ENCODE assay signal across 11 cellular contexts in genomic region chr4:153518001-153518400, GRCh38. TPM values are rescaled to one million over a fixed set of nuclear protein-coding genes. Genes with fewer than 3 reads are reported as not detected.
DNase-seq lines count a peak whose midpoint lies in the region; ATAC-seq, FAIRE-seq and TF ChIP-seq lines count a peak whose summit lies in the region.
"Had no signal": no experiment of that assay in that cellular context is flagged by ENCODE, and none has a peak within 500 bp of the region (broad histone marks: within the 10 kb centered on the region; RNA-seq: fewer than 3 reads in every experiment).

No MANE protein-coding gene starts in this region.

- POLR2A ChIA-PET in endothelial cell of umbilical vein (lab: Charles Lee): no interaction called here

- DNase-seq in DND-41: peak; percentile 48
- peak; percentile 79 for DNase-seq in OCI-M1 (lab: John Stamatoyannopoulos, UW)
- peak; percentile 86 for DNase-seq in endothelial cell of umbilical vein (ENCODE audit: low read depth, low spot score)
- peak in 5 of 6 donors; percentile 71 to 94 (median 89) for DNase-seq in pancreas
- DNase-seq in SHP77 treated with DMSO at 0.1 percent for 48 hours (lab: John Stamatoyannopoulos, UW): no peak
- no peak for DNase-seq in NCI-H1105 treated with DMSO at 0.1 percent for 48 hours (lab: John Stamatoyannopoulos, UW)
- DNase-seq: DMS79 treated with DMSO at 0.1 percent for 48 hours, HCEC 1CT, MG63, SW 1271 had no signal

- H2AFZ ChIP-seq in DND-41 (ENCODE audit: low read depth, low read length) (peak overlapping the region; percentile 7; the same call in 1 of the 2 replicates), endothelial cell of umbilical vein (ENCODE audit: low read depth, low read length) (no peak overlapping the region)

- H3K9ac ChIP-seq in DND-41 (ENCODE audit: low read depth, low read length) (peak overlapping the region; percentile 62), endothelial cell of umbilical vein (replicated peaks; ENCODE audit: extremely low read depth, insufficient read depth, low read length) (no peak overlapping the region)

- BruUV-seq in endothelial cell of umbilical vein (replicated peaks; lab: Mats Ljungman, UMichigan): no TSS peak

- dilution Hi-C loops in endothelial cell of umbilical vein (cut with MboI; ENCODE audit: extremely low pct_ligation_motif_present, low sequenced_read_pairs): no loop called here

- peaks cover 97% of the 10 kb centered on the region for H3K79me2 ChIP-seq in DND-41 (ENCODE audit: insufficient read depth, low read length)
- peaks cover 7% of the 10 kb centered on the region for H3K79me2 ChIP-seq in endothelial cell of umbilical vein (ENCODE audit: control insufficient read depth, insufficient read depth, low read length)

- intact Hi-C loops in endothelial cell of umbilical vein (cut with micrococcal nuclease) (no loop called here), pancreas (cut with DNase I) (no loop called here)

- H4K20me1 ChIP-seq in DND-41 (ENCODE audit: insufficient read depth, low read length) (peaks cover 23% of the 10 kb centered on the region; the same call in 1 of the 2 replicates), endothelial cell of umbilical vein (replicated peaks; ENCODE audit: control insufficient read depth, extremely low read depth, insufficient read depth, low read length) (no peaks in the 10 kb centered on the region)

- WGBS in pancreas, 2 donors: 15 to 23% methylated on average over 8 of the region's 8 CpGs

- TF ChIP-seq CTCF in DND-41 (IDR thresholded peaks at IDR 0.05; ENCODE audit: borderline replicate concordance, extremely low read depth, low read length, poor library complexity, severe bottlenecking) (peak; percentile 40), endothelial cell of umbilical vein (IDR thresholded peaks at IDR 0.05; ENCODE audit: extremely low read depth in 1 of 2, insufficient read depth in 1 of 2, low read depth in 1 of 2, low read length in 2 of 2) (no peak), pancreas (IDR thresholded peaks at IDR 0.05) (no peak)

- H3K9me1 ChIP-seq in endothelial cell of umbilical vein (replicated peaks; ENCODE audit: control insufficient read depth, extremely low read depth, insufficient read depth, low read length): no peaks in the 10 kb centered on the region

- peak overlapping the region; percentile 92 for H3K27ac ChIP-seq in DND-41 (ENCODE audit: low read length)
- H3K27ac ChIP-seq in endothelial cell of umbilical vein (ENCODE audit: insufficient read depth, low read depth, low read length): no peak overlapping the region
- peak overlapping the region; percentile 37 to 85 (median 60) for H3K27ac ChIP-seq in pancreas

- H3K9me3 ChIP-seq in DND-41 (ENCODE audit: insufficient read depth, low read length, severe bottlenecking) (no peaks in the 10 kb centered on the region), endothelial cell of umbilical vein (replicated peaks; ENCODE audit: control insufficient read depth, insufficient read depth, low read length) (no peaks in the 10 kb centered on the region), pancreas (no peaks in the 10 kb centered on the region)
- H3K9me3 ChIP-seq: MG63 had no signal

- no peak for TF ChIP-seq POLR2A in endothelial cell of umbilical vein (IDR thresholded peaks at IDR 0.05; ENCODE audit: low read depth, low read length)

- H3K4me2 ChIP-seq in DND-41 (ENCODE audit: insufficient read depth, low read length): peak overlapping the region; percentile 71
- H3K4me2 ChIP-seq in endothelial cell of umbilical vein (ENCODE audit: insufficient read depth, low read length): no peak overlapping the region

- FAIRE-seq in endothelial cell of umbilical vein (lab: Jason Lieb, UNC) (peak; percentile 56), pancreas (lab: Jason Lieb, UNC) (no peak)

- H3K4me3 ChIP-seq in DND-41 (ENCODE audit: low read depth in 1 of 2, low read length in 2 of 2) (peak overlapping the region in 1 of 2 experiments; percentile 53; a peak in 2 of 4 replicates), endothelial cell of umbilical vein (replicated peaks in 1 of 3; ENCODE audit: insufficient read depth in 1 of 3, low read depth in 1 of 3, low read length in 3 of 3) (no peak overlapping the region), pancreas (peak overlapping the region in 1 of 4 donors; percentile 34)
- H3K4me3 ChIP-seq: MG63 had no signal

- 0 out of 3 replicates have a peak, but pooled peaks have one; percentile 1 for ATAC-seq in DND-41 (ENCODE audit: insufficient read depth, low read depth)
- peak; percentile 81 to 88 (median 86) for ATAC-seq in pancreas
- no peak for ATAC-seq in GM21737 (IDR thresholded peaks at IDR 0.05; ENCODE audit: unreplicated experiment)

- H3K27me3 ChIP-seq in DND-41 (ENCODE audit: insufficient read depth, low read length, poor library complexity) (no peaks in the 10 kb centered on the region), endothelial cell of umbilical vein (ENCODE audit: control insufficient read depth in 2 of 2, insufficient read depth in 2 of 2, low read length in 2 of 2) (no peaks in the 10 kb centered on the region), pancreas (no peaks in the 10 kb centered on the region)
- H3K27me3 ChIP-seq: MG63 had no signal

- H3K4me1 ChIP-seq in DND-41 (ENCODE audit: insufficient read depth, low read length): peaks cover 100% of the 10 kb centered on the region
- peaks cover 14% of the 10 kb centered on the region for H3K4me1 ChIP-seq in endothelial cell of umbilical vein (ENCODE audit: control insufficient read depth, extremely low read depth, insufficient read depth, low read length)
- H3K4me1 ChIP-seq in pancreas: peaks cover 46 to 71% (median 64%) of the 10 kb centered on the region in 3 donors

- peaks cover 54% of the 10 kb centered on the region for H3K36me3 ChIP-seq in DND-41 (ENCODE audit: insufficient read depth, low read length)
- no peaks in the 10 kb centered on the region for H3K36me3 ChIP-seq in endothelial cell of umbilical vein (ENCODE audit: control insufficient read depth in 2 of 2, extremely low read depth in 1 of 2, insufficient read depth in 2 of 2, low read length in 2 of 2)
- no peaks in the 10 kb centered on the region for H3K36me3 ChIP-seq in pancreas
- H3K36me3 ChIP-seq: MG63 had no signal

- CTCF ChIA-PET in endothelial cell of umbilical vein (lab: Charles Lee): interaction anchor here (3.3 kb wide), 1 partner anchor 13 kb away, joined by 10 read pairs; no protein-coding TSS in a partner anchor

TF ChIP-seq in endothelial cell of umbilical vein, 7 proteins besides CTCF, POLR2A, EP300 and RAD21:
- TF ChIP-seq MAX (IDR thresholded peaks at IDR 0.05; ENCODE audit: insufficient read depth, insufficient read length): no peak
- no peak for TF ChIP-seq GATA2 (IDR thresholded peaks at IDR 0.05; ENCODE audit: insufficient read depth, insufficient read length, low read depth, low read length)
- TF ChIP-seq POLR2AphosphoS5 (IDR thresholded peaks at IDR 0.05; ENCODE audit: insufficient read depth, low read depth, low read length): no peak
- no peak for TF ChIP-seq JUN (IDR thresholded peaks at IDR 0.05; ENCODE audit: borderline replicate concordance, insufficient read depth, insufficient read length, low read depth)
- no peak for TF ChIP-seq EZH2 (IDR thresholded peaks at IDR 0.05; ENCODE audit: borderline replicate concordance, low read depth, low read length, severe bottlenecking)
- no peak for TF ChIP-seq FOS (IDR thresholded peaks at IDR 0.05; ENCODE audit: borderline replicate concordance, insufficient read depth, low read length)
- no peak for TF ChIP-seq MYC (IDR thresholded peaks at IDR 0.05; ENCODE audit: low read depth, low read length)
TF ChIP-seq in endothelial cell of umbilical vein: peak in this region for 0.

RNA-seq across cellular contexts. Expression of gene TMEM131L, which starts 51.8 kb away (rescaled TPM):
- total RNA-seq in endothelial cell of umbilical vein (19.1 and 21.2 TPM in 2 replicates), pancreas (10 to 100 TPM; 17.0 to 29.5 (median 25.0) TPM)
- polyA plus RNA-seq in endothelial cell of umbilical vein (7.2 and 7.7 TPM in 2 replicates), pancreas (10 to 100 TPM in 1 of 2 donors, 1 to 10 TPM in 1; 9.4 to 11.2 TPM)
- polyA plus RNA-seq in endothelial cell of umbilical vein (2011; cell fraction: cytosol; rRNA removed): 6.5 and 7.5 TPM in 2 replicates
- 24.8 and 29.1 TPM in 2 replicates for polyA plus RNA-seq in endothelial cell of umbilical vein (2011; cell fraction: nucleus; rRNA removed)
- polyA plus RNA-seq in endothelial cell of umbilical vein (2012): 9.8 and 13.2 TPM in 2 replicates
- 22.1 and 25.4 TPM in 2 replicates for polyA minus RNA-seq in endothelial cell of umbilical vein
- 3.1 TPM for polyA minus RNA-seq in endothelial cell of umbilical vein (2011; cell fraction: cytosol; rRNA and poly(A)+ RNA removed)
- polyA minus RNA-seq in endothelial cell of umbilical vein (2011; cell fraction: nucleus; rRNA and poly(A)+ RNA removed): 32.0 and 62.3 TPM in 2 replicates

Comparison
In these comparisons a context has a peak if more than half of its experiments do, and no peak if none do; other contexts are left out.
1. DNase-seq: peak in DND-41 (single experiment), OCI-M1 (single experiment), endothelial cell of umbilical vein (single experiment) and pancreas (5 of 6); none in SHP77 treated with DMSO at 0.1 percent for 48 hours (single experiment) and NCI-H1105 treated with DMSO at 0.1 percent for 48 hours (single experiment).